In genomic region chr22:23131931-23132330, GRCh38 we compare ENCODE assay signal across 27 cellular contexts. TPM values are rescaled to one million over a fixed set of nuclear protein-coding genes. Genes with fewer than 3 reads are reported as not detected.
"Had no signal": no experiment of that assay in that cellular context is flagged by ENCODE, and none has a peak within 500 bp of the region (broad histone marks: within the 10 kb centered on the region; RNA-seq: fewer than 3 reads in every experiment).

No MANE protein-coding gene starts in this region.

- ATAC-seq: effector memory CD8-positive, alpha-beta T cell; foreskin keratinocyte; gastrocnemius medialis; heart right ventricle; left cardiac atrium; left lung; left ventricle myocardium superior; mucosa of descending colon had no signal

- H3K27me3 ChIP-seq: colonic mucosa, esophagus muscularis mucosa, foreskin keratinocyte, gastrocnemius medialis, left lung had no signal

- H3K9me3 ChIP-seq: colonic mucosa, esophagus muscularis mucosa, gastrocnemius medialis, heart right ventricle, left lung, lower lobe of right lung, mucosa of descending colon had no signal

- DNase-seq: colonic mucosa; cortex of kidney; effector CD8-positive, alpha-beta T cell; effector memory CD8-positive, alpha-beta T cell; endodermal cell; foreskin keratinocyte; gastrocnemius medialis; glutamatergic neuron; head of caudate nucleus; heart right ventricle; hippocampal formation; left cardiac atrium; lower lobe of right lung; mesenchymal stem cell; mucosa of descending colon; naive B cell had no signal

- H3K4me3 ChIP-seq: colonic mucosa, esophagus muscularis mucosa, gastrocnemius medialis, heart right ventricle, left lung, lower lobe of right lung, mucosa of descending colon had no signal

- H3K4me1 ChIP-seq: colonic mucosa, foreskin keratinocyte, left lung, lower lobe of right lung had no signal

- FAIRE-seq: endometrium, islet of Langerhans, keratinocyte had no signal

- H3K36me3 ChIP-seq: colonic mucosa, esophagus muscularis mucosa, gastrocnemius medialis, heart right ventricle, left lung, lower lobe of right lung had no signal

- H3K27ac ChIP-seq: colonic mucosa, esophagus muscularis mucosa, foreskin keratinocyte, gastrocnemius medialis, heart right ventricle, left lung, lower lobe of right lung had no signal

RNA-seq across cellular contexts. Expression of gene RSPH14, which starts 9.9 kb away (rescaled TPM):
- total RNA-seq: foreskin keratinocyte, gastrocnemius medialis, glomerular endothelial cell, left cardiac atrium, left ventricle myocardium superior, lung microvascular endothelial cell, mesenteric fat pad, myocyte had no signal
- polyA plus RNA-seq: fibroblast of lung, keratinocyte had no signal
